ENCODE assay signal across 14 cellular contexts in genomic region chr7:90764848-90765570, GRCh38.
DNase-seq lines count a peak whose midpoint lies in the region; ATAC-seq and TF ChIP-seq lines count a peak whose summit lies in the region.
"Had no signal": no experiment of that assay in that cellular context is flagged by ENCODE, and none has a peak within 500 bp of the region (broad histone marks: within the 10 kb centered on the region; RNA-seq: fewer than 3 reads in every experiment).

No MANE protein-coding gene starts in this region.

- H3K4me3 Mint-ChIP-seq in activated CD8-positive, alpha-beta T cell treated with anti-CD3 and anti-CD28 coated beads, Interleukin-2, amount 10 ng/mL, durations not matched to agents 7 days and 5 days, result no peak overlapping the region
- H3K4me3 Mint-ChIP-seq: activated CD4-positive, alpha-beta T cell treated with anti-CD3 and anti-CD28 coated beads, Interleukin-2, amount 10 ng/mL, durations not matched to agents 7 days and 5 days had no signal

- H3F3A ChIP-seq in SK-N-SH (replicated peaks; ENCODE audit: insufficient read depth), result peaks cover 6% of the 10 kb centered on the region

- no peak overlapping the region for H3K9ac ChIP-seq in SK-N-SH

- 100% methylated on average over 1 of the region's 2 CpGs; no CpG with 5 or more reads in 1 of the 2 experiments for WGBS in mesodermal cell (ENCODE audit: insufficient coverage in 2 of 2), 2 experiments
- WGBS in SK-N-SH (ENCODE audit: low lambda C conversion rate), result 93% methylated on average over 2 of the region's 2 CpGs

- peak; percentile 56 for ATAC-seq in HG03097 (IDR thresholded peaks at IDR 0.05; ENCODE audit: low FRiP score, unreplicated experiment)
- no peak for ATAC-seq in GM21360 (IDR thresholded peaks at IDR 0.05; ENCODE audit: unreplicated experiment)
- ATAC-seq in activated CD8-positive, alpha-beta T cell treated with anti-CD3 and anti-CD28 coated beads, Interleukin-2, amount 10 ng/mL, durations not matched to agents 7 days and 5 days, result no peak
- ATAC-seq: SK-N-SH treated with all-trans-retinoic acid at 6 μM for 48 hours had no signal

- CTCF ChIA-PET in activated CD8-positive, alpha-beta T cell treated with anti-CD3 and anti-CD28 coated beads, Interleukin-2, amount 10 ng/mL, durations not matched to agents 7 days and 5 days (lab: Charles Lee), result no interaction called here
- CTCF ChIA-PET in SK-N-SH (lab: Yijun Ruan, JAX), result interaction anchor here (1.0 to 2.3 kb wide), 4 partner anchors 12 to 309 kb away, joined by 3 to 8 read pairs (median 4); no protein-coding TSS in a partner anchor

- DNase-seq in DMS53 treated with DMSO at 0.1 percent for 48 hours (lab: John Stamatoyannopoulos, UW; ENCODE audit: unreplicated experiment) (peak; percentile 13), SK-N-SH (no peak)
- no peak for DNase-seq in central memory CD4-positive, alpha-beta T cell
- DNase-seq in activated CD8-positive, alpha-beta T cell treated with anti-CD3 and anti-CD28 coated beads, Interleukin-2, amount 10 ng/mL, durations not matched to agents 7 days and 5 days, result no peak
- DNase-seq: activated CD4-positive, alpha-beta T cell treated with anti-CD3 and anti-CD28 coated beads, Interleukin-2, amount 10 ng/mL, durations not matched to agents 7 days and 5 days; C1 segment of cervical spinal cord; GDM1; GOT3 had no signal

- H2AFZ ChIP-seq in SK-N-SH (ENCODE audit: low read depth), result no peak overlapping the region

- H3K4me2 ChIP-seq in SK-N-SH, result no peak overlapping the region

- H3K9me3 ChIP-seq in mesodermal cell (ENCODE audit: control insufficient read depth, low read length) (no peaks in the 10 kb centered on the region), SK-N-SH (no peaks in the 10 kb centered on the region)

- H3K27ac Mint-ChIP-seq in activated CD8-positive, alpha-beta T cell treated with anti-CD3 and anti-CD28 coated beads, Interleukin-2, amount 10 ng/mL, durations not matched to agents 7 days and 5 days, result no peak overlapping the region
- H3K27ac Mint-ChIP-seq: activated CD4-positive, alpha-beta T cell treated with anti-CD3 and anti-CD28 coated beads, Interleukin-2, amount 10 ng/mL, durations not matched to agents 7 days and 5 days had no signal

- H3K4me1 ChIP-seq in mesodermal cell (ENCODE audit: control insufficient read depth, insufficient read depth, low read length, poor library complexity, severe bottlenecking) (no peaks in the 10 kb centered on the region), SK-N-SH (ENCODE audit: control insufficient read depth in 1 of 2, insufficient read depth in 2 of 2, low read depth in 1 of 2, low read length in 1 of 2) (peaks cover 27 to 28% of the 10 kb centered on the region in 2 experiments; a peak in 3 of 4 replicates)

- H3K27ac ChIP-seq in VCaP (peak overlapping the region; percentile 93), mesodermal cell (ENCODE audit: low read depth, low read length, severe bottlenecking) (peak overlapping the region; percentile 2), SK-N-SH (ENCODE audit: low read depth in 2 of 2, low read length in 1 of 2) (no peak overlapping the region)

- no peak for TF ChIP-seq RAD21 in SK-N-SH (IDR thresholded peaks at IDR 0.05; ENCODE audit: low read length)

- no peaks in the 10 kb centered on the region for H3K9me2 ChIP-seq in SK-N-SH

- TF ChIP-seq CTCF in VCaP (conservative IDR thresholded peaks at IDR 0.05) (no peak), SK-N-SH (IDR thresholded peaks at IDR 0.05) (no peak)

- peaks cover 44% of the 10 kb centered on the region for H3K79me2 ChIP-seq in SK-N-SH (ENCODE audit: insufficient read depth)

- H4K20me1 ChIP-seq in SK-N-SH (ENCODE audit: insufficient read depth), result no peaks in the 10 kb centered on the region; the same call in 1 of the 2 replicates

- H3K4me3 ChIP-seq in mesodermal cell (ENCODE audit: extremely low read depth, insufficient read depth, low read length, poor library complexity, severe bottlenecking), result no peak overlapping the region
- H3K4me3 ChIP-seq in SK-N-SH (ENCODE audit: low read depth in 2 of 2, low read length in 1 of 2), result no peak overlapping the region

- TF ChIP-seq EP300 in SK-N-SH (IDR thresholded peaks at IDR 0.05; ENCODE audit: borderline replicate concordance in 1 of 2, low read depth in 1 of 2, low read length in 1 of 2), result no peak

- no peaks in the 10 kb centered on the region for H3K9me3 Mint-ChIP-seq in activated CD8-positive, alpha-beta T cell treated with anti-CD3 and anti-CD28 coated beads, Interleukin-2, amount 10 ng/mL, durations not matched to agents 7 days and 5 days (ENCODE audit: insufficient read depth)
- H3K9me3 Mint-ChIP-seq: activated CD4-positive, alpha-beta T cell treated with anti-CD3 and anti-CD28 coated beads, Interleukin-2, amount 10 ng/mL, durations not matched to agents 7 days and 5 days; brain had no signal

- no peaks in the 10 kb centered on the region for H3K27me3 Mint-ChIP-seq in activated CD8-positive, alpha-beta T cell treated with anti-CD3 and anti-CD28 coated beads, Interleukin-2, amount 10 ng/mL, durations not matched to agents 7 days and 5 days (ENCODE audit: low read depth)
- H3K27me3 Mint-ChIP-seq: activated CD4-positive, alpha-beta T cell treated with anti-CD3 and anti-CD28 coated beads, Interleukin-2, amount 10 ng/mL, durations not matched to agents 7 days and 5 days; brain had no signal

- no peaks in the 10 kb centered on the region for H3K4me1 Mint-ChIP-seq in activated CD8-positive, alpha-beta T cell treated with anti-CD3 and anti-CD28 coated beads, Interleukin-2, amount 10 ng/mL, durations not matched to agents 7 days and 5 days (ENCODE audit: low read depth)
- H3K4me1 Mint-ChIP-seq: activated CD4-positive, alpha-beta T cell treated with anti-CD3 and anti-CD28 coated beads, Interleukin-2, amount 10 ng/mL, durations not matched to agents 7 days and 5 days had no signal

- H3K36me3 ChIP-seq in mesodermal cell (ENCODE audit: control insufficient read depth, insufficient read depth, low read length), result no peaks in the 10 kb centered on the region
- peaks cover 0 to 6% of the 10 kb centered on the region in 2 experiments for H3K36me3 ChIP-seq in SK-N-SH (replicated peaks in 1 of 2; ENCODE audit: control insufficient read depth in 1 of 2, insufficient read depth in 2 of 2, low read length in 1 of 2)

- no peaks in the 10 kb centered on the region for H3K36me3 Mint-ChIP-seq in activated CD8-positive, alpha-beta T cell treated with anti-CD3 and anti-CD28 coated beads, Interleukin-2, amount 10 ng/mL, durations not matched to agents 7 days and 5 days (ENCODE audit: low read depth)

- POLR2A ChIA-PET in activated CD8-positive, alpha-beta T cell treated with anti-CD3 and anti-CD28 coated beads, Interleukin-2, amount 10 ng/mL, durations not matched to agents 7 days and 5 days (lab: Charles Lee), result no interaction called here
- POLR2A ChIA-PET in SK-N-SH (lab: Yijun Ruan, JAX), result no interaction called here

- H3K27me3 ChIP-seq in SK-N-SH (ENCODE audit: insufficient read depth), result no peaks in the 10 kb centered on the region

TF ChIP-seq in SK-N-SH, 30 proteins besides CTCF, POLR2A, EP300 and RAD21 (continues in another document):
- TF ChIP-seq MXI1 (IDR thresholded peaks at IDR 0.05; ENCODE audit: low read depth, low read length) (no peak), REST (IDR thresholded peaks at IDR 0.05; ENCODE audit: low read depth, low read length) (no peak), GATA2 (CRISPR knock-in tag; IDR thresholded peaks at IDR 0.05) (no peak), YY1 (IDR thresholded peaks at IDR 0.05; ENCODE audit: low read depth) (no peak), SMC3 (IDR thresholded peaks at IDR 0.05; ENCODE audit: low read depth, low read length) (no peak), EZH2phosphoT487 (IDR thresholded peaks at IDR 0.05; ENCODE audit: borderline replicate concordance, low read depth) (no peak), TCF12 (IDR thresholded peaks at IDR 0.05) (no peak), USF2 (IDR thresholded peaks at IDR 0.05; ENCODE audit: borderline replicate concordance, low read depth, low read length) (no peak), POLR2AphosphoS5 (IDR thresholded peaks at IDR 0.05; ENCODE audit: low read depth, low read length) (no peak), FOXJ3 (CRISPR knock-in tag; IDR thresholded peaks at IDR 0.05) (no peak), CHD2 (IDR thresholded peaks at IDR 0.05; ENCODE audit: low read length, partially characterized antibody) (no peak), RFX5 (IDR thresholded peaks at IDR 0.05; ENCODE audit: low read length) (no peak), MEF2A (IDR thresholded peaks at IDR 0.05; ENCODE audit: borderline replicate concordance, low read depth) (no peak), FOXM1 (IDR thresholded peaks at IDR 0.05; ENCODE audit: low read depth) (no peak)

Comparison
In these comparisons a context has a peak if more than half of its experiments do, and no peak if none do; other contexts are left out.
1. H3K27ac ChIP-seq: peak in VCaP (single experiment) and mesodermal cell (single experiment); none in SK-N-SH (0 of 2).